20 cellular contexts compared by ENCODE assay signal in the genomic region with DNA sequence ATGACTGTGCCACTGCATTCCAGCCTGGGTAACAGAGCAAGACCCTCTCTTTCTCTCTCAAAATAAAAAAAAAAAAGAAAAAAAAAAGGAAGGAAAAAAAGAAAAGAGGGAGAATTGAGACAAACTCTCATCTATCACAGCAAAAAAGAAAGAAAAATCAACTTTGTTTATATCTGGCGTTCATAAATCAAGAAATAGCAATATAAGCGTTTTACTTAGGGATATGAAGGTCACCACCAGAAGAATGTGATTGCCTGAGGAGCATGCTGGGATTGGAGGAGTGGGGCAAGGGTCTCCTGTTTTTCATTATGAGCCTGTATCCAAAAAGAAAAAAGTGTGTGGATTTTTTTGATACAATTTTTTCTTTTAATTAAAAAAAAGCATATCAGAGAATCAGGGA.
A peak's percentile ranks its signal among the peaks of the same experiment; 100 is the strongest.
DNase-seq lines count a peak whose midpoint lies in the region; ATAC-seq, FAIRE-seq and TF ChIP-seq lines count a peak whose summit lies in the region.
"Had no signal": no experiment of that assay in that cellular context is flagged by ENCODE, and none has a peak within 500 bp of the region (broad histone marks: within the 10 kb centered on the region; RNA-seq: fewer than 3 reads in every experiment).

No MANE protein-coding gene starts in this region.

- CTCF ChIA-PET in HepG2 (lab: Yijun Ruan, JAX; ENCODE audit: low intra/inter-chr PET ratio, low total read pairs): no interaction called here
- CTCF ChIA-PET in endothelial cell of umbilical vein (lab: Charles Lee): no interaction called here

- no peak for TF ChIP-seq POLR2A in HepG2 (IDR thresholded peaks at IDR 0.05; ENCODE audit: insufficient read depth in 1 of 2, low read depth in 2 of 2, low read length in 2 of 2)
- TF ChIP-seq POLR2A in right lobe of liver (IDR thresholded peaks at IDR 0.05): no peak
- no peak for TF ChIP-seq POLR2A in endothelial cell of umbilical vein (IDR thresholded peaks at IDR 0.05; ENCODE audit: low read depth, low read length)

- H4K20me1 ChIP-seq in HepG2 (ENCODE audit: insufficient read depth, low read length) (no peaks in the 10 kb centered on the region), endothelial cell of umbilical vein (replicated peaks; ENCODE audit: control insufficient read depth, extremely low read depth, insufficient read depth, low read length) (no peaks in the 10 kb centered on the region)

- no peak overlapping the region for H3K27ac ChIP-seq in HepG2 (ENCODE audit: extremely low read length, insufficient read depth, low read length)
- no peak overlapping the region for H3K27ac ChIP-seq in right lobe of liver
- H3K27ac ChIP-seq in VCaP: peak overlapping the region; percentile 87
- H3K27ac ChIP-seq in endothelial cell of umbilical vein (ENCODE audit: insufficient read depth, low read depth, low read length): peak overlapping the region; percentile 71
- H3K27ac ChIP-seq: body of pancreas, epithelial cell of prostate, left ventricle myocardium inferior had no signal

- no peaks in the 10 kb centered on the region for H3K9me1 ChIP-seq in endothelial cell of umbilical vein (replicated peaks; ENCODE audit: control insufficient read depth, extremely low read depth, insufficient read depth, low read length)

- dilution Hi-C loops in endothelial cell of umbilical vein (cut with MboI; ENCODE audit: extremely low pct_ligation_motif_present, low sequenced_read_pairs): no loop called here

- no TSS peak for BruUV-seq in HepG2 (replicated peaks; lab: Mats Ljungman, UMichigan)
- BruUV-seq in endothelial cell of umbilical vein (replicated peaks; lab: Mats Ljungman, UMichigan): no TSS peak

- no peak for TF ChIP-seq RAD21 in HepG2 (CRISPR knock-in tag; IDR thresholded peaks at IDR 0.05)

- H3K79me2 ChIP-seq in HepG2 (ENCODE audit: insufficient read depth, low read length) (no peaks in the 10 kb centered on the region), endothelial cell of umbilical vein (ENCODE audit: control insufficient read depth, insufficient read depth, low read length) (no peaks in the 10 kb centered on the region)

- no peak overlapping the region for H3K9ac ChIP-seq in HepG2 (ENCODE audit: insufficient read depth, low read depth, low read length)
- H3K9ac ChIP-seq in endothelial cell of umbilical vein (replicated peaks; ENCODE audit: extremely low read depth, insufficient read depth, low read length): no peak overlapping the region

- FAIRE-seq in HepG2 (lab: Jason Lieb, UNC): no peak
- no peak for FAIRE-seq in endothelial cell of umbilical vein (lab: Jason Lieb, UNC)
- no peak for FAIRE-seq in urothelium cell line (lab: Jason Lieb, UNC)
- FAIRE-seq: islet of Langerhans had no signal

- no peak for TF ChIP-seq EP300 in HepG2 (IDR thresholded peaks at IDR 0.05; ENCODE audit: low read depth in 2 of 2, low read length in 2 of 2)
- no peak for TF ChIP-seq EP300 in HepG2 (CRISPR knock-in tag; IDR thresholded peaks at IDR 0.05; ENCODE audit: borderline replicate concordance)

- H2AFZ ChIP-seq in HepG2 (ENCODE audit: low read length) (no peak overlapping the region), endothelial cell of umbilical vein (ENCODE audit: low read depth, low read length) (no peak overlapping the region)

- no peak overlapping the region for H3K4me2 ChIP-seq in HepG2 (ENCODE audit: low read depth, low read length)
- H3K4me2 ChIP-seq in endothelial cell of umbilical vein (ENCODE audit: insufficient read depth, low read length): no peak overlapping the region

- H3K9me3 ChIP-seq in HepG2 (ENCODE audit: low read length) (no peaks in the 10 kb centered on the region), right lobe of liver (no peaks in the 10 kb centered on the region), endothelial cell of umbilical vein (replicated peaks; ENCODE audit: control insufficient read depth, insufficient read depth, low read length) (no peaks in the 10 kb centered on the region)
- H3K9me3 ChIP-seq: body of pancreas, left ventricle myocardium inferior, MG63 had no signal

- TF ChIP-seq CTCF in HepG2 (CRISPR knock-in tag; IDR thresholded peaks at IDR 0.05) (no peak), right lobe of liver (IDR thresholded peaks at IDR 0.05) (no peak), VCaP (conservative IDR thresholded peaks at IDR 0.05) (no peak), endothelial cell of umbilical vein (IDR thresholded peaks at IDR 0.05; ENCODE audit: extremely low read depth in 1 of 2, insufficient read depth in 1 of 2, low read depth in 1 of 2, low read length in 2 of 2) (no peak)

- POLR2A ChIA-PET in HepG2 (lab: Yijun Ruan, JAX) (no interaction called here), endothelial cell of umbilical vein (lab: Charles Lee) (no interaction called here)

- no peak for ATAC-seq in HepG2
- ATAC-seq in right lobe of liver: no peak
- ATAC-seq: body of pancreas had no signal

- peaks cover 8 to 29% of the 10 kb centered on the region in 2 experiments; a peak in 4 of 5 replicates for H3K36me3 ChIP-seq in HepG2 (replicated peaks in 1 of 2; ENCODE audit: control insufficient read depth in 1 of 2, insufficient read depth in 2 of 2, low read length in 2 of 2)
- H3K36me3 ChIP-seq in right lobe of liver: peaks cover 0 to 8% (median 0%) of the 10 kb centered on the region in 4 donors
- H3K36me3 ChIP-seq in endothelial cell of umbilical vein (ENCODE audit: control insufficient read depth in 2 of 2, extremely low read depth in 1 of 2, insufficient read depth in 2 of 2, low read length in 2 of 2): peaks cover 9 to 13% of the 10 kb centered on the region in 2 experiments
- H3K36me3 ChIP-seq: MG63 had no signal

- no peaks in the 10 kb centered on the region for H3K27me3 ChIP-seq in HepG2 (ENCODE audit: control insufficient read depth in 1 of 2, insufficient read depth in 2 of 2, low read length in 2 of 2)
- H3K27me3 ChIP-seq in right lobe of liver: no peaks in the 10 kb centered on the region
- no peaks in the 10 kb centered on the region for H3K27me3 ChIP-seq in endothelial cell of umbilical vein (ENCODE audit: control insufficient read depth in 2 of 2, insufficient read depth in 2 of 2, low read length in 2 of 2)
- H3K27me3 ChIP-seq: body of pancreas, MG63 had no signal

- intact Hi-C loops in HepG2 (cut with micrococcal nuclease; ENCODE audit: unreplicated experiment): no loop called here
- intact Hi-C loops in right lobe of liver (cut with DNase I): no loop called here
- intact Hi-C loops in endothelial cell of umbilical vein (cut with micrococcal nuclease): no loop called here

- 80% methylated on average over 2 of the region's 2 CpGs for WGBS in HepG2 (ENCODE audit: low lambda C conversion rate)
- 83% methylated on average over 2 of the region's 2 CpGs for WGBS in right lobe of liver (ENCODE audit: insufficient coverage, low coverage, low lambda C conversion rate, missing lambda C conversion rate)

- DNase-seq in HepG2 (ENCODE audit: low spot score) (no peak), right lobe of liver (no peak), endothelial cell of umbilical vein (ENCODE audit: low read depth, low spot score) (no peak), H4 (ENCODE audit: low spot score) (no peak), UCSD-AML1 (lab: John Stamatoyannopoulos, UW; ENCODE audit: unreplicated experiment) (no peak), urothelium cell line (ENCODE audit: low spot score) (no peak), NCI-H226 (no peak)
- DNase-seq: body of pancreas, DMS79 treated with DMSO at 0.1 percent for 48 hours, GF-D8, left ventricle myocardium inferior, naive B cell, NCI-H1105 treated with DMSO at 0.1 percent for 48 hours, NCI-H2029 treated with DMSO at 0.1 percent for 48 hours, NCI-H69, occipital lobe had no signal

- in situ Hi-C loops in HepG2 (cut with HindIII; ENCODE audit: extremely low pct_ligation_motif_present, low pct_unique_long_range_greater_than_20kb): no loop called here

- H3K4me1 ChIP-seq in HepG2 (ENCODE audit: insufficient read depth, low read length) (peaks cover 16% of the 10 kb centered on the region), right lobe of liver (peaks cover 0 to 31% (median 7%) of the 10 kb centered on the region in 4 donors), endothelial cell of umbilical vein (ENCODE audit: control insufficient read depth, extremely low read depth, insufficient read depth, low read length) (peaks cover 9% of the 10 kb centered on the region)

- H3K4me3 ChIP-seq in HepG2 (replicated peaks in 1 of 3; ENCODE audit: insufficient read depth in 1 of 3, low read depth in 2 of 3, low read length in 3 of 3) (no peak overlapping the region), right lobe of liver (no peak overlapping the region), endothelial cell of umbilical vein (replicated peaks in 1 of 3; ENCODE audit: insufficient read depth in 1 of 3, low read depth in 1 of 3, low read length in 3 of 3) (no peak overlapping the region)
- H3K4me3 ChIP-seq: body of pancreas, left ventricle myocardium inferior, MG63 had no signal

TF ChIP-seq in HepG2, 621 proteins besides CTCF, POLR2A, EP300 and RAD21:
- TF ChIP-seq MAF1 (CRISPR knock-in tag; IDR thresholded peaks at IDR 0.05; ENCODE audit: borderline replicate concordance) (no peak), MAFK (conservative IDR thresholded peaks at IDR 0.05 in 1 of 2, IDR thresholded peaks at IDR 0.05 in 1 of 2; ENCODE audit: low read length in 2 of 2) (peak; percentile 56 to 59)

TF ChIP-seq in endothelial cell of umbilical vein, 7 proteins besides CTCF, POLR2A, EP300 and RAD21:
- no peak for TF ChIP-seq MAX (IDR thresholded peaks at IDR 0.05; ENCODE audit: insufficient read depth, insufficient read length)
- no peak for TF ChIP-seq EZH2 (IDR thresholded peaks at IDR 0.05; ENCODE audit: borderline replicate concordance, low read depth, low read length, severe bottlenecking)
- TF ChIP-seq POLR2AphosphoS5 (IDR thresholded peaks at IDR 0.05; ENCODE audit: insufficient read depth, low read depth, low read length): no peak
- no peak for TF ChIP-seq JUN (IDR thresholded peaks at IDR 0.05; ENCODE audit: borderline replicate concordance, insufficient read depth, insufficient read length, low read depth)
TF ChIP-seq in endothelial cell of umbilical vein: peak in this region for 0.

Comparison
In these comparisons a context has a peak if more than half of its experiments do, and no peak if none do; other contexts are left out.
1. H3K27ac ChIP-seq: peak in VCaP (single experiment) and endothelial cell of umbilical vein (single experiment); none in HepG2 (single experiment) and right lobe of liver (0 of 3).